Comparison of ENCODE assay signal across 19 cellular contexts in genomic region chr13:50668882-50669281, GRCh38.
DNase-seq lines count a peak whose midpoint lies in the region; ATAC-seq and TF ChIP-seq lines count a peak whose summit lies in the region.
"Had no signal": no experiment of that assay in that cellular context is flagged by ENCODE, and none has a peak within 500 bp of the region (broad histone marks: within the 10 kb centered on the region; RNA-seq: fewer than 3 reads in every experiment).

No MANE protein-coding gene starts in this region.

- no peaks in the 10 kb centered on the region for H3K79me1 ChIP-seq in H9 (ENCODE audit: insufficient read depth, low read depth, low read length, poor library complexity, severe bottlenecking)

- H3K36me3 Mint-ChIP-seq in H9 (ENCODE audit: insufficient read depth in 1 of 3, low read depth in 3 of 3), result no peaks in the 10 kb centered on the region

- H3K27ac Mint-ChIP-seq in H9, result no peak overlapping the region
- H3K27ac Mint-ChIP-seq: CD4-positive, alpha-beta T cell had no signal

- no peak overlapping the region for H2BK12ac ChIP-seq in H9 (ENCODE audit: insufficient read length, low read depth, low read length)

- H3T11ph ChIP-seq in H9 (ENCODE audit: low read length), result no peak overlapping the region

- H4K20me1 ChIP-seq in H9 (ENCODE audit: control insufficient read depth, insufficient read depth, insufficient read length), result no peaks in the 10 kb centered on the region
- H4K20me1 ChIP-seq in OCI-LY1 (ENCODE audit: insufficient read depth, low read length), result no peaks in the 10 kb centered on the region

- H2AK5ac ChIP-seq in H9 (ENCODE audit: insufficient read length, low read length), result no peak overlapping the region

- H3K4me3 ChIP-seq in OCI-LY1 (ENCODE audit: low read depth, low read length, poor library complexity, severe bottlenecking), result no peak overlapping the region
- H3K4me3 ChIP-seq in neutrophil (ENCODE audit: low read depth in 1 of 2, low read length in 1 of 2), result no peak overlapping the region
- H3K4me3 ChIP-seq: K562 had no signal

- H3K4me1 ChIP-seq in H9 (ENCODE audit: insufficient read depth, low read length) (0 out of 2 replicates have a peak, but pooled peaks cover 4% of the 10 kb centered on the region), OCI-LY1 (ENCODE audit: insufficient read depth, low read length, severe bottlenecking) (peaks cover 22% of the 10 kb centered on the region), neutrophil (ENCODE audit: control insufficient read depth in 1 of 2, insufficient read depth in 1 of 2, low read depth in 1 of 2, low read length in 1 of 2) (peaks cover 20 to 21% of the 10 kb centered on the region in 2 experiments)
- H3K4me1 ChIP-seq: BE2C had no signal

- no peak overlapping the region for H4K91ac ChIP-seq in H9 (ENCODE audit: insufficient read length, low read depth, low read length)

- H3K4me3 Mint-ChIP-seq in H9, result no peak overlapping the region
- H3K4me3 Mint-ChIP-seq: CD4-positive, alpha-beta T cell had no signal

- H2BK15ac ChIP-seq in H9 (ENCODE audit: low read depth, low read length), result no peak overlapping the region

- ATAC-seq in HG03045 (IDR thresholded peaks at IDR 0.05; ENCODE audit: unreplicated experiment), result no peak
- ATAC-seq: K562 had no signal

- H3K4me1 Mint-ChIP-seq in H9, result peaks cover 4% of the 10 kb centered on the region in 2 experiments

- no peaks in the 10 kb centered on the region for H3K9me3 Mint-ChIP-seq in H9
- H3K9me3 Mint-ChIP-seq: CD4-positive, alpha-beta T cell had no signal

- H3K4me2 ChIP-seq in H9 (ENCODE audit: insufficient read depth, insufficient read length, low read length) (no peak overlapping the region), OCI-LY1 (ENCODE audit: low read length) (no peak overlapping the region)

- H2BK120ac ChIP-seq in H9 (ENCODE audit: low read depth, low read length, poor library complexity, severe bottlenecking), result no peak overlapping the region

- DNase-seq in NCI-H1092 treated with DMSO at 0.1 percent for 48 hours (lab: John Stamatoyannopoulos, UW), result peak; percentile 12
- no peak for DNase-seq in NCI-H1092 (lab: John Stamatoyannopoulos, UW)
- DNase-seq in H9, result no peak
- DNase-seq in activated T-cell treated with anti-CD3 and anti-CD28 coated beads, Interleukin-2, amount 50 U/mL, for 1 hour, result no peak
- no peak for DNase-seq in effector CD4-positive, alpha-beta T cell
- DNase-seq: BE2C; CD4-positive, alpha-beta T cell; HCEC 1CT; NCI-H1048; NCI-H2227 treated with DMSO at 0.1 percent for 48 hours; NCI-H526; NK-92 treated with Interleukin-12 subunit alpha and Interleukin-12 subunit beta, amount 100 ng/mL, for 24 hours; RPMI8226; SIG-M5 had no signal

- H3K9me3 ChIP-seq in H9 (ENCODE audit: control insufficient read depth, low read depth, low read length) (no peaks in the 10 kb centered on the region), OCI-LY1 (ENCODE audit: low read length) (peaks cover 18% of the 10 kb centered on the region), neutrophil (peaks cover 9% of the 10 kb centered on the region)
- H3K9me3 ChIP-seq: BE2C had no signal

- H3K23me2 ChIP-seq in H9 (ENCODE audit: insufficient read length, low read depth, low read length, poor library complexity, severe bottlenecking), result peaks cover 2% of the 10 kb centered on the region

- TF ChIP-seq CTCF in H9 (conservative IDR thresholded peaks at IDR 0.05), result no peak
- TF ChIP-seq CTCF in OCI-LY1 (IDR thresholded peaks at IDR 0.05; ENCODE audit: low read length), result no peak
- no peak for TF ChIP-seq CTCF in neutrophil (IDR thresholded peaks at IDR 0.05)

- WGBS in H9 (ENCODE audit: extremely low coverage, insufficient read length, low lambda C conversion rate), result no CpG with 5 or more reads among the region's 2 CpGs

- H2BK20ac ChIP-seq in H9 (ENCODE audit: low read depth, low read length, poor library complexity, severe bottlenecking), result no peak overlapping the region

- no peak overlapping the region for H3K4ac ChIP-seq in H9 (ENCODE audit: low read depth, low read length)

- H4K8ac ChIP-seq in H9 (replicated peaks; ENCODE audit: insufficient read length, low read depth, low read length), result no peak overlapping the region

- H3K9ac ChIP-seq in H9 (ENCODE audit: extremely low read depth, insufficient read length, low read length), result no peak overlapping the region
- H3K9ac ChIP-seq in OCI-LY1 (ENCODE audit: low read length), result no peak overlapping the region

- H3K18ac ChIP-seq in H9 (ENCODE audit: insufficient read length, low read depth, low read length), result no peak overlapping the region

- peak overlapping the region; percentile 43 for H4K5ac ChIP-seq in H9 (ENCODE audit: insufficient read length, low read depth, low read length)

- H3K56ac ChIP-seq in H9 (ENCODE audit: insufficient read length, low read depth, low read length), result no peak overlapping the region

- H2AFZ ChIP-seq in H9 (ENCODE audit: low read length) (no peak overlapping the region), OCI-LY1 (ENCODE audit: low read length) (no peak overlapping the region)

- H3F3A ChIP-seq in OCI-LY1 (ENCODE audit: insufficient read depth, low read length), result no peaks in the 10 kb centered on the region

- no peak overlapping the region for H3K23ac ChIP-seq in H9 (ENCODE audit: insufficient read length, low read depth, low read length)

- H3K27ac ChIP-seq in H9 (ENCODE audit: insufficient read length, low read depth, low read length), result no peak overlapping the region
- peak overlapping the region; percentile 73 for H3K27ac ChIP-seq in OCI-LY1 (ENCODE audit: low read depth, low read length, poor library complexity, severe bottlenecking)
- peak overlapping the region; percentile 25 for H3K27ac ChIP-seq in neutrophil
- H3K27ac ChIP-seq: 22Rv1 had no signal

- H3K27me3 Mint-ChIP-seq in H9 (ENCODE audit: low read depth), result no peaks in the 10 kb centered on the region
- H3K27me3 Mint-ChIP-seq: CD4-positive, alpha-beta T cell had no signal

- no peaks in the 10 kb centered on the region for H3K27me3 ChIP-seq in H9 (ENCODE audit: insufficient read depth, low read length)
- no peaks in the 10 kb centered on the region for H3K27me3 ChIP-seq in OCI-LY1 (ENCODE audit: insufficient read depth, low read length)
- H3K27me3 ChIP-seq in neutrophil, result no peaks in the 10 kb centered on the region
- H3K27me3 ChIP-seq: BE2C had no signal

- H3K79me2 ChIP-seq in H9 (ENCODE audit: insufficient read depth, low read length) (no peaks in the 10 kb centered on the region), OCI-LY1 (ENCODE audit: insufficient read depth, low read length) (no peaks in the 10 kb centered on the region)

- no peak overlapping the region for H2BK5ac ChIP-seq in H9 (ENCODE audit: insufficient read length, low read length)

- H3K9me2 ChIP-seq in OCI-LY1 (ENCODE audit: low read depth, low read length), result no peaks in the 10 kb centered on the region

- H3K14ac ChIP-seq in H9 (ENCODE audit: insufficient read depth, low read length), result no peak overlapping the region

- 0 out of 2 replicates have a peak, but pooled peaks cover 16% of the 10 kb centered on the region for H3K36me3 ChIP-seq in OCI-LY1 (ENCODE audit: insufficient read depth, low read length)
- no peaks in the 10 kb centered on the region for H3K36me3 ChIP-seq in neutrophil
- H3K36me3 ChIP-seq: BE2C had no signal
